2 cellular contexts compared by ENCODE assay signal in genomic region chr3:10259798-10260197, GRCh38.
TF ChIP-seq lines count a peak whose summit lies in the region.

No MANE protein-coding gene starts in this region.

TF ChIP-seq in GM12878, 131 proteins besides CTCF, POLR2A, EP300 and RAD21:
- TF ChIP-seq STAT1 (conservative IDR thresholded peaks at IDR 0.05) (no peak), RAD51 (IDR thresholded peaks at IDR 0.05) (no peak), PKNOX1 (IDR thresholded peaks at IDR 0.05) (no peak), ZBTB40 (IDR thresholded peaks at IDR 0.05; ENCODE audit: borderline replicate concordance) (no peak), ZBTB11 (CRISPR knock-in tag; IDR thresholded peaks at IDR 0.05) (no peak)

TF ChIP-seq in HepG2, 621 proteins besides CTCF, POLR2A, EP300 and RAD21:
- no peak for TF ChIP-seq ATF5 (CRISPR knock-in tag; IDR thresholded peaks at IDR 0.05; ENCODE audit: low read depth)
- no peak for TF ChIP-seq FOSL2 (CRISPR knock-in tag; IDR thresholded peaks at IDR 0.05)
- TF ChIP-seq THYN1 (CRISPR knock-in tag; IDR thresholded peaks at IDR 0.05; ENCODE audit: borderline replicate concordance, low read depth) = no peak
